ENCODE assay signal across 1 cellular context in genomic region chr1:43583058-43583457, GRCh38.
TF ChIP-seq lines count a peak whose summit lies in the region.

No MANE protein-coding gene starts in this region.

TF ChIP-seq in IMR-90, 13 proteins besides CTCF, POLR2A, EP300 and RAD21 (continued from another document):
- TF ChIP-seq USF2 (IDR thresholded peaks at IDR 0.05; ENCODE audit: low read depth, low read length), result no peak
- no peak for TF ChIP-seq ELK1 (IDR thresholded peaks at IDR 0.05; ENCODE audit: borderline replicate concordance, low read depth, low read length)
- no peak for TF ChIP-seq NFE2L2 (IDR thresholded peaks at IDR 0.05; ENCODE audit: low read depth, low read length)
- no peak for TF ChIP-seq MAFK (IDR thresholded peaks at IDR 0.05; ENCODE audit: low read depth, low read length)
